11 cellular contexts compared by ENCODE assay signal in the genomic region with DNA sequence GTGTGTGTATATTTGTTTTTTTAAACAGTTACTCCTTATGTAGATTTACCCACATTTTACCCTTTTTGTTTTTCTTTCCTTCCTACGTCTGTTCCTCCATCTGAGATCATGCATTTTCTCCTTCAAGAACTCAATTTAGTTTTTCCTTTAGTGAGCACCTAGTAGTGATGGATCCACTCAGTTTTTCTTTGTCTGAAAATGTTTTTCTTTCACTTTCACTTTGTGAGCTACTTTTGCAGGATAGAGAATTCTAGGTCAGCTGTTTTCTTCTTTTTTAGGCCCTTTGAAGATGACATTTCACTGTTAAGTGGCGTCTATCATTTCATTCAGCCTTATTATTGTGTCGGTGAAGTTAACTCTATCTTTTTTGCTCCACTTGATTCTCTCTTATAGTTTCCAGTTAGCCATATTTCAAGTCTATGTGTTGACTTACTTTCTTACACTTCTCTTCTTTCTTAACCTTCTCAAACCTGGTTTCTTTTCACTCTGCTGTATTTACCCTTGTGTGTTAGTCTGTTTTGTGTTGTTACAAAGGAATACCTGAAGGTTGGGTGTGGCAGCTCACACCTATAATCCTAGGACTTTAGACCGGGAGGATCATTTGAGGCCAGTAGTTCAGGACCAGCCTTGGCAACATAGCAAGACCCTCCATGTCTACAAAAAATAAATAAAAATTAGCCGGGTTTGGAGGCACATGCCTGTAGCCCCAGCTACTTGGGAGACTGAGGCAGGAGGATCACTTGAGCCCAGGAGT. TPM values are rescaled to one million over a fixed set of nuclear protein-coding genes. Genes with fewer than 3 reads are reported as not detected.
A peak's percentile ranks its signal among the peaks of the same experiment; 100 is the strongest.
DNase-seq lines count a peak whose midpoint lies in the region; ATAC-seq and TF ChIP-seq lines count a peak whose summit lies in the region.
"Had no signal": no experiment of that assay in that cellular context is flagged by ENCODE, and none has a peak within 500 bp of the region (broad histone marks: within the 10 kb centered on the region; RNA-seq: fewer than 3 reads in every experiment).

No MANE protein-coding gene starts in this region.

- no peak for TF ChIP-seq EP300 in SK-N-SH (IDR thresholded peaks at IDR 0.05; ENCODE audit: borderline replicate concordance in 1 of 2, low read depth in 1 of 2, low read length in 1 of 2)

- H3K9me3 Mint-ChIP-seq in progenitor cell of endocrine pancreas (ENCODE audit: low read depth) = no peaks in the 10 kb centered on the region

- peak overlapping the region; percentile 46 for H3K27ac Mint-ChIP-seq in progenitor cell of endocrine pancreas

- no peak overlapping the region for H3K4me3 Mint-ChIP-seq in progenitor cell of endocrine pancreas (ENCODE audit: low read depth)

- CTCF ChIA-PET in SK-N-SH (lab: Yijun Ruan, JAX) (interaction anchor here (1.0 kb wide), 1 partner anchor 10 kb away, joined by 3 read pairs; no protein-coding TSS in a partner anchor), OCI-LY7 (lab: Charles Lee; ENCODE audit: unreplicated experiment) (no interaction called here)

- no peaks in the 10 kb centered on the region for H3F3A ChIP-seq in SK-N-SH (replicated peaks; ENCODE audit: insufficient read depth)

- H3K36me3 ChIP-seq in SK-N-SH (replicated peaks in 1 of 2; ENCODE audit: control insufficient read depth in 1 of 2, insufficient read depth in 2 of 2, low read length in 1 of 2) (peaks cover 14 to 61% of the 10 kb centered on the region in 2 experiments), OCI-LY7 (ENCODE audit: insufficient read depth, low read length) (peaks cover 71% of the 10 kb centered on the region), duodenal mucosa (ENCODE audit: control insufficient read depth in 1 of 2, insufficient read depth in 2 of 2, low read length in 2 of 2) (peaks cover 4 to 18% of the 10 kb centered on the region in 2 donors)

- H3K27ac ChIP-seq in SK-N-SH (ENCODE audit: low read depth in 2 of 2, low read length in 1 of 2) (no peak overlapping the region), OCI-LY7 (ENCODE audit: low read depth, low read length, poor library complexity, severe bottlenecking) (no peak overlapping the region), duodenal mucosa (ENCODE audit: low read depth, low read length) (peak overlapping the region; percentile 27)
- H3K27ac ChIP-seq: VCaP had no signal

- 0 out of 2 replicates have a peak overlapping the region, but pooled peaks have one; percentile 5 for H3K4me2 ChIP-seq in SK-N-SH
- H3K4me2 ChIP-seq in OCI-LY7 (ENCODE audit: low read length) = peak overlapping the region; percentile 31

- peak overlapping the region; percentile 57; the same call in 1 of the 2 replicates for H2AFZ ChIP-seq in SK-N-SH (ENCODE audit: low read depth)
- no peak overlapping the region for H2AFZ ChIP-seq in OCI-LY7 (ENCODE audit: low read length)

- H4K20me1 ChIP-seq in SK-N-SH (ENCODE audit: insufficient read depth) = no peaks in the 10 kb centered on the region
- H4K20me1 ChIP-seq in OCI-LY7 (ENCODE audit: insufficient read depth, low read length) = no peaks in the 10 kb centered on the region

- peaks cover 7% of the 10 kb centered on the region for H3K4me1 Mint-ChIP-seq in progenitor cell of endocrine pancreas (ENCODE audit: low read depth)

- H3K27me3 ChIP-seq in SK-N-SH (ENCODE audit: insufficient read depth) = no peaks in the 10 kb centered on the region
- no peaks in the 10 kb centered on the region for H3K27me3 ChIP-seq in duodenal mucosa (ENCODE audit: control insufficient read depth in 1 of 2, insufficient read depth in 2 of 2, low read length in 2 of 2)

- H3K9me3 ChIP-seq in SK-N-SH (no peaks in the 10 kb centered on the region), OCI-LY7 (ENCODE audit: low read length) (no peaks in the 10 kb centered on the region), duodenal mucosa (ENCODE audit: control insufficient read depth in 1 of 2, low read length in 2 of 2) (no peaks in the 10 kb centered on the region)

- H3K79me2 ChIP-seq in SK-N-SH (ENCODE audit: insufficient read depth) (no peaks in the 10 kb centered on the region), OCI-LY7 (ENCODE audit: insufficient read depth, low read depth, low read length) (no peaks in the 10 kb centered on the region)

- TF ChIP-seq RAD21 in SK-N-SH (IDR thresholded peaks at IDR 0.05; ENCODE audit: low read length) = no peak

- H3K4me1 ChIP-seq in SK-N-SH (ENCODE audit: control insufficient read depth in 1 of 2, insufficient read depth in 2 of 2, low read depth in 1 of 2, low read length in 1 of 2) = no peaks in the 10 kb centered on the region
- peaks cover 19% of the 10 kb centered on the region for H3K4me1 ChIP-seq in OCI-LY7 (ENCODE audit: insufficient read depth, low read length, poor library complexity, severe bottlenecking)
- peaks cover 9 to 12% of the 10 kb centered on the region in 2 donors for H3K4me1 ChIP-seq in duodenal mucosa (ENCODE audit: control insufficient read depth in 1 of 2, insufficient read depth in 2 of 2, low read length in 2 of 2)

- no TSS peak for BruUV-seq in OCI-LY7 (replicated peaks; lab: Mats Ljungman, UMichigan)

- DNase-seq in SK-N-SH (no peak), OCI-LY7 (ENCODE audit: low spot score) (peak; percentile 9), progenitor cell of endocrine pancreas (ENCODE audit: low spot score, unreplicated experiment) (no peak), NCI-H2171 (lab: John Stamatoyannopoulos, UW) (no peak)
- DNase-seq: EL, NCI-H1417 treated with DMSO at 0.1 percent for 48 hours had no signal

- TF ChIP-seq CTCF in SK-N-SH (IDR thresholded peaks at IDR 0.05) (no peak), OCI-LY7 (conservative IDR thresholded peaks at IDR 0.05; ENCODE audit: low read length) (no peak), progenitor cell of endocrine pancreas (IDR thresholded peaks at IDR 0.05; ENCODE audit: unreplicated experiment) (no peak)

- H3K36me3 Mint-ChIP-seq in progenitor cell of endocrine pancreas (ENCODE audit: insufficient read depth) = peaks cover 35% of the 10 kb centered on the region

- no peaks in the 10 kb centered on the region for H3K9me2 ChIP-seq in SK-N-SH
- no peaks in the 10 kb centered on the region for H3K9me2 ChIP-seq in OCI-LY7 (ENCODE audit: insufficient read depth, low read length)

- H3K9ac ChIP-seq in SK-N-SH = no peak overlapping the region
- peak overlapping the region in 1 of 2 donors; percentile 2 for H3K9ac ChIP-seq in duodenal mucosa (ENCODE audit: low read depth in 1 of 2, low read length in 2 of 2)

- H3K27me3 Mint-ChIP-seq in progenitor cell of endocrine pancreas = no peaks in the 10 kb centered on the region

- intact Hi-C loops in OCI-LY7 (cut with micrococcal nuclease; ENCODE audit: unreplicated experiment) = no loop called here

- H3K4me3 ChIP-seq in SK-N-SH (ENCODE audit: low read depth in 2 of 2, low read length in 1 of 2) (no peak overlapping the region), OCI-LY7 (ENCODE audit: low read depth, low read length, poor library complexity, severe bottlenecking) (no peak overlapping the region), duodenal mucosa (ENCODE audit: low read depth in 1 of 2, low read length in 2 of 2) (peak overlapping the region; percentile 13 to 41)

- WGBS in SK-N-SH (ENCODE audit: low lambda C conversion rate) = 90% methylated on average over 5 of the region's 5 CpGs

- ATAC-seq in SK-N-SH treated with all-trans-retinoic acid at 6 μM for 48 hours = no peak
- ATAC-seq in HG03108 (IDR thresholded peaks at IDR 0.05; ENCODE audit: unreplicated experiment) = no peak
- ATAC-seq in HG03520 (IDR thresholded peaks at IDR 0.05; ENCODE audit: unreplicated experiment) = no peak

- POLR2A ChIA-PET in SK-N-SH (lab: Yijun Ruan, JAX) = no interaction called here
- POLR2A ChIA-PET in OCI-LY7 (lab: Charles Lee) = interaction anchor here (1.0 to 1.6 kb wide), 3 partner anchors 11 to 22 kb away, joined by 4 to 5 read pairs (median 4); no protein-coding TSS in a partner anchor

TF ChIP-seq in SK-N-SH, 30 proteins besides CTCF, POLR2A, EP300 and RAD21 (continues in another document):
- TF ChIP-seq USF1 (IDR thresholded peaks at IDR 0.05; ENCODE audit: borderline replicate concordance, low read depth) (no peak), RFX5 (IDR thresholded peaks at IDR 0.05; ENCODE audit: low read length) (no peak), NFIC (IDR thresholded peaks at IDR 0.05; ENCODE audit: borderline replicate concordance) (no peak), FOSL2 (IDR thresholded peaks at IDR 0.05; ENCODE audit: borderline replicate concordance, low read depth) (no peak)

TF ChIP-seq in SK-N-SH treated with all-trans-retinoic acid at 6 μM for 48 hours, 23 proteins besides CTCF, POLR2A, EP300 and RAD21 (continues in another document):
- no peak for TF ChIP-seq ESRRG (CRISPR knock-in tag; IDR thresholded peaks at IDR 0.05)
- TF ChIP-seq ZNF8 (CRISPR knock-in tag; IDR thresholded peaks at IDR 0.05) = no peak
- no peak for TF ChIP-seq TCF4 (CRISPR knock-in tag; IDR thresholded peaks at IDR 0.05; ENCODE audit: borderline replicate concordance)
- no peak for TF ChIP-seq PATZ1 (CRISPR knock-in tag; IDR thresholded peaks at IDR 0.05; ENCODE audit: borderline replicate concordance)
- TF ChIP-seq SNAI2 (CRISPR knock-in tag; IDR thresholded peaks at IDR 0.05) = no peak
- TF ChIP-seq ZC3H10 (CRISPR knock-in tag; IDR thresholded peaks at IDR 0.05) = no peak
- TF ChIP-seq ISL1 (CRISPR knock-in tag; IDR thresholded peaks at IDR 0.05) = no peak

RNA-seq across cellular contexts. Expression of gene PRKCI, which starts 55.8 kb away (rescaled TPM):
- polyA plus RNA-seq in SK-N-SH (2012; rRNA removed) = 10.1 and 16.0 TPM in 2 replicates
- polyA plus RNA-seq in SK-N-SH (2012; cell fraction: cytosol; rRNA removed) = 16.2 and 18.4 TPM in 2 replicates
- polyA plus RNA-seq in SK-N-SH (2012; cell fraction: nucleus; rRNA removed) = 10.2 and 18.1 TPM in 2 replicates
- 27.6 and 28.9 TPM in 2 replicates for total RNA-seq in OCI-LY7 (2014; rRNA removed; shearing (Covaris generic))
- total RNA-seq in OCI-LY7 (2022) (36.2 and 38.3 TPM in 2 replicates), progenitor cell of endocrine pancreas (61.4 and 67.6 TPM in 2 replicates)

Comparison
In these comparisons a context has a peak if more than half of its experiments do, and no peak if none do; other contexts are left out.
1. H3K4me3 ChIP-seq: peak in duodenal mucosa (2 of 2); none in SK-N-SH (0 of 2) and OCI-LY7 (single experiment).